1 cellular context compared by ENCODE assay signal in genomic region chr13:32323912-32324311, GRCh38.
TF ChIP-seq lines count a peak whose summit lies in the region.

No MANE protein-coding gene starts in this region.

TF ChIP-seq in SK-N-SH, 30 proteins besides CTCF, POLR2A, EP300 and RAD21 (continued from another document):
- TF ChIP-seq REST (IDR thresholded peaks at IDR 0.05; ENCODE audit: low read depth, low read length) (no peak), RFX5 (IDR thresholded peaks at IDR 0.05; ENCODE audit: low read length) (no peak), GATA2 (CRISPR knock-in tag; IDR thresholded peaks at IDR 0.05) (no peak), MXI1 (IDR thresholded peaks at IDR 0.05; ENCODE audit: low read depth, low read length) (no peak), POLR2AphosphoS5 (IDR thresholded peaks at IDR 0.05; ENCODE audit: low read depth, low read length) (no peak), FOSL2 (IDR thresholded peaks at IDR 0.05; ENCODE audit: borderline replicate concordance, low read depth) (peak; percentile 66; the same call in 1 of the 2 replicates), JUND (IDR thresholded peaks at IDR 0.05) (peak; percentile 39), FOXJ3 (CRISPR knock-in tag; IDR thresholded peaks at IDR 0.05) (no peak), NFIC (IDR thresholded peaks at IDR 0.05; ENCODE audit: borderline replicate concordance) (no peak), MEF2A (IDR thresholded peaks at IDR 0.05; ENCODE audit: borderline replicate concordance, low read depth) (peak; percentile 36; the same call in 1 of the 2 replicates), TAF1 (IDR thresholded peaks at IDR 0.05; ENCODE audit: borderline replicate concordance, low read depth, low read length) (no peak), MAX (IDR thresholded peaks at IDR 0.05; ENCODE audit: low read depth) (no peak), SMC3 (IDR thresholded peaks at IDR 0.05; ENCODE audit: low read depth, low read length) (no peak), GABPA (IDR thresholded peaks at IDR 0.05; ENCODE audit: low read depth) (no peak), YY1 (IDR thresholded peaks at IDR 0.05; ENCODE audit: low read depth) (no peak), EZH2phosphoT487 (IDR thresholded peaks at IDR 0.05; ENCODE audit: borderline replicate concordance, low read depth) (no peak), FOXM1 (IDR thresholded peaks at IDR 0.05; ENCODE audit: low read depth) (no peak), CHD2 (IDR thresholded peaks at IDR 0.05; ENCODE audit: low read length, partially characterized antibody) (no peak), IRF3 (IDR thresholded peaks at IDR 0.05; ENCODE audit: low read depth, low read length) (no peak), RXRA (IDR thresholded peaks at IDR 0.05; ENCODE audit: borderline replicate concordance, low read depth) (no peak), PBX3 (IDR thresholded peaks at IDR 0.05) (peak; percentile 23; the same call in 1 of the 2 replicates), SIN3A (IDR thresholded peaks at IDR 0.05; ENCODE audit: borderline replicate concordance, low read depth, low read length) (no peak), USF1 (IDR thresholded peaks at IDR 0.05; ENCODE audit: borderline replicate concordance, low read depth) (no peak), TCF12 (IDR thresholded peaks at IDR 0.05) (no peak; the same call in 1 of the 2 replicates), RCOR1 (IDR thresholded peaks at IDR 0.05; ENCODE audit: low read length) (no peak), TEAD4 (IDR thresholded peaks at IDR 0.05; ENCODE audit: borderline replicate concordance, insufficient read depth) (peak; percentile 34; the same call in 1 of the 2 replicates), NRF1 (IDR thresholded peaks at IDR 0.05; ENCODE audit: low read depth, low read length) (no peak)
